ENCODE assay signal across 12 cellular contexts in genomic region chr10:79435271-79436065, GRCh38. TPM values are rescaled to one million over a fixed set of nuclear protein-coding genes. Genes with fewer than 3 reads are reported as not detected.
DNase-seq lines count a peak whose midpoint lies in the region; ATAC-seq and TF ChIP-seq lines count a peak whose summit lies in the region.
"Had no signal": no experiment of that assay in that cellular context is flagged by ENCODE, and none has a peak within 500 bp of the region (broad histone marks: within the 10 kb centered on the region; RNA-seq: fewer than 3 reads in every experiment).

No MANE protein-coding gene starts in this region.

- H3K4me1 ChIP-seq in urinary bladder (ENCODE audit: insufficient read depth): peaks cover 1% of the 10 kb centered on the region

- H3K27ac Mint-ChIP-seq in nephron progenitor cell: peak overlapping the region; percentile 95
- H3K27ac Mint-ChIP-seq: T-helper 2 cell treated with Interferon-gamma antibody and Interleukin-4, amounts not matched to agents 5 μg/mL and 100 μg/mL, for 36 hours had no signal

- DNase-seq in DMS 273 (lab: John Stamatoyannopoulos, UW; ENCODE audit: unreplicated experiment) (peak; percentile 31), DMS 273 treated with DMSO at 0.1 percent for 48 hours (lab: John Stamatoyannopoulos, UW) (no peak), fibroblast of pulmonary artery (ENCODE audit: low read depth) (peak; percentile 51), nephron progenitor cell (no peak), NCI-H1417 (lab: John Stamatoyannopoulos, UW) (no peak), germinal center (ENCODE audit: low spot score) (no peak)
- DNase-seq: activated naive CD4-positive, alpha-beta T cell treated with Interleukin-2 at 50 U/mL for 16 hours; NCI-H226 had no signal

- no peaks in the 10 kb centered on the region for H3K9me3 Mint-ChIP-seq in nephron progenitor cell
- H3K9me3 Mint-ChIP-seq: T-helper 2 cell treated with Interferon-gamma antibody and Interleukin-4, amounts not matched to agents 5 μg/mL and 100 μg/mL, for 36 hours had no signal

- peaks cover 5% of the 10 kb centered on the region for H3K36me3 Mint-ChIP-seq in nephron progenitor cell (ENCODE audit: low read depth)

- H3K4me3 Mint-ChIP-seq in nephron progenitor cell: no peak overlapping the region
- H3K4me3 Mint-ChIP-seq: T-helper 2 cell treated with Interferon-gamma antibody and Interleukin-4, amounts not matched to agents 5 μg/mL and 100 μg/mL, for 36 hours had no signal

- 33% methylated on average over 15 of the region's 15 CpGs for WGBS in urinary bladder

- peak overlapping the region; percentile 97 for H3K27ac ChIP-seq in urinary bladder (ENCODE audit: low read depth)
- H3K27ac ChIP-seq: 22Rv1 had no signal

- H3K4me3 ChIP-seq in fibroblast of pulmonary artery (replicated peaks; ENCODE audit: low read depth, low read length) (peak overlapping the region; percentile 7), urinary bladder (ENCODE audit: low read depth, low read length) (no peak overlapping the region)

- no peaks in the 10 kb centered on the region for H3K36me3 ChIP-seq in urinary bladder (ENCODE audit: insufficient read depth)

- no peak for ATAC-seq in GM21576 (IDR thresholded peaks at IDR 0.05; ENCODE audit: unreplicated experiment)

- peaks cover 6% of the 10 kb centered on the region for H3K27me3 Mint-ChIP-seq in nephron progenitor cell (ENCODE audit: low read depth, poor library complexity)

- H3K4me1 Mint-ChIP-seq in nephron progenitor cell: peaks cover 77% of the 10 kb centered on the region

- TF ChIP-seq CTCF in fibroblast of pulmonary artery (IDR thresholded peaks at IDR 0.05; ENCODE audit: low read length, missing control alignments): no peak
- no peak for TF ChIP-seq CTCF in nephron progenitor cell (IDR thresholded peaks at IDR 0.05)

RNA-seq across cellular contexts. Expression of gene ZCCHC24, which starts 10.0 kb away (rescaled TPM):
- 43.5 TPM for total RNA-seq in urinary bladder
- 98.2 TPM for polyA plus RNA-seq in urinary bladder

Comparison
In these comparisons a context has a peak if more than half of its experiments do, and no peak if none do; other contexts are left out.
1. DNase-seq: peak in DMS 273 (single experiment) and fibroblast of pulmonary artery (single experiment); none in DMS 273 treated with DMSO at 0.1 percent for 48 hours (single experiment), nephron progenitor cell (single experiment), NCI-H1417 (0 of 3) and germinal center (single experiment).